In the genomic region with DNA sequence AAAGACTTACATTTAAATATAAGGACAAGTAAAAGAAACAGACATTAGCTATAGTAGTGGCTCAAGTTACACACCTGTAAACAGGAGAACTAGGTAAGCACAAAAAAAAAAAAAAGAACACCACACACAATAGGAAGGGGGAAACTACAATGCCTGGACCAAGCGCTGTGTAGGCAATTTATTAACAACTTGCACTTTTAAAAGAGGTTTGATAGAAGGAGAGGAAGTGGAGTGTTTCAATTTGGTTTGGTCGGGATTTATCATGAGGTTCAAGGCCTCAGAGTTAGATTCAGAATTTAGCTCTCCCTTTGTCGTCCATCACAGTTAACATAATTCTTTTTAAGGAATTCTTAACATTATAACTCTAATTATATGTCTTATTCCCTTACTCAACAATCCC, we compare ENCODE assay signal across 1 cellular context.
TF ChIP-seq lines count a peak whose summit lies in the region.

No MANE protein-coding gene starts in this region.

TF ChIP-seq in H1, 55 proteins besides CTCF, POLR2A, EP300 and RAD21:
- no peak for TF ChIP-seq HDAC6 (IDR thresholded peaks at IDR 0.05; ENCODE audit: low read depth, low read length)
- TF ChIP-seq, protein P1, sequence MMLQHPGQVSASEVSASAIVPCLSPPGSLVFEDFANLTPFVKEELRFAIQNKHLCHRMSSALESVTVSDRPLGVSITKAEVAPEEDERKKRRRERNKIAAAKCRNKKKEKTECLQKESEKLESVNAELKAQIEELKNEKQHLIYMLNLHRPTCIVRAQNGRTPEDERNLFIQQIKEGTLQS (IDR thresholded peaks at IDR 0.05; ENCODE audit: insufficient read depth, low read depth, low read length), result no peak
- TF ChIP-seq, protein P2, sequence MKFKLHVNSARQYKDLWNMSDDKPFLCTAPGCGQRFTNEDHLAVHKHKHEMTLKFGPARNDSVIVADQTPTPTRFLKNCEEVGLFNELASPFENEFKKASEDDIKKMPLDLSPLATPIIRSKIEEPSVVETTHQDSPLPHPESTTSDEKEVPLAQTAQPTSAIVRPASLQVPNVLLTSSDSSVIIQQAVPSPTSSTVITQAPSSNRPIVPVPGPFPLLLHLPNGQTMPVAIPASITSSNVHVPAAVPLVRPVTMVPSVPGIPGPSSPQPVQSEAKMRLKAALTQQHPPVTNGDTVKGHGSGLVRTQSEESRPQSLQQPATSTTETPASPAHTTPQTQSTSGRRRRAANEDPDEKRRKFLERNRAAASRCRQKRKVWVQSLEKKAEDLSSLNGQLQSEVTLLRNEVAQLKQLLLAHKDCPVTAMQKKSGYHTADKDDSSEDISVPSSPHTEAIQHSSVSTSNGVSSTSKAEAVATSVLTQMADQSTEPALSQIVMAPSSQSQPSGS (IDR thresholded peaks at IDR 0.05; ENCODE audit: low read length), result no peak
- no peak for TF ChIP-seq FOSL1 (IDR thresholded peaks at IDR 0.05; ENCODE audit: insufficient read depth, low read depth, low read length)
- TF ChIP-seq TCF12 (IDR thresholded peaks at IDR 0.05; ENCODE audit: low read depth, low read length), result no peak
- no peak for TF ChIP-seq NRF1 (IDR thresholded peaks at IDR 0.05; ENCODE audit: low read depth, low read length)
- no peak for TF ChIP-seq RXRA (IDR thresholded peaks at IDR 0.05; ENCODE audit: insufficient read depth, low read depth, low read length)
- no peak for TF ChIP-seq TBP (IDR thresholded peaks at IDR 0.05; ENCODE audit: low read depth, low read length)
- no peak for TF ChIP-seq SRF (IDR thresholded peaks at IDR 0.05; ENCODE audit: low read depth, low read length)
- TF ChIP-seq, protein P3, sequence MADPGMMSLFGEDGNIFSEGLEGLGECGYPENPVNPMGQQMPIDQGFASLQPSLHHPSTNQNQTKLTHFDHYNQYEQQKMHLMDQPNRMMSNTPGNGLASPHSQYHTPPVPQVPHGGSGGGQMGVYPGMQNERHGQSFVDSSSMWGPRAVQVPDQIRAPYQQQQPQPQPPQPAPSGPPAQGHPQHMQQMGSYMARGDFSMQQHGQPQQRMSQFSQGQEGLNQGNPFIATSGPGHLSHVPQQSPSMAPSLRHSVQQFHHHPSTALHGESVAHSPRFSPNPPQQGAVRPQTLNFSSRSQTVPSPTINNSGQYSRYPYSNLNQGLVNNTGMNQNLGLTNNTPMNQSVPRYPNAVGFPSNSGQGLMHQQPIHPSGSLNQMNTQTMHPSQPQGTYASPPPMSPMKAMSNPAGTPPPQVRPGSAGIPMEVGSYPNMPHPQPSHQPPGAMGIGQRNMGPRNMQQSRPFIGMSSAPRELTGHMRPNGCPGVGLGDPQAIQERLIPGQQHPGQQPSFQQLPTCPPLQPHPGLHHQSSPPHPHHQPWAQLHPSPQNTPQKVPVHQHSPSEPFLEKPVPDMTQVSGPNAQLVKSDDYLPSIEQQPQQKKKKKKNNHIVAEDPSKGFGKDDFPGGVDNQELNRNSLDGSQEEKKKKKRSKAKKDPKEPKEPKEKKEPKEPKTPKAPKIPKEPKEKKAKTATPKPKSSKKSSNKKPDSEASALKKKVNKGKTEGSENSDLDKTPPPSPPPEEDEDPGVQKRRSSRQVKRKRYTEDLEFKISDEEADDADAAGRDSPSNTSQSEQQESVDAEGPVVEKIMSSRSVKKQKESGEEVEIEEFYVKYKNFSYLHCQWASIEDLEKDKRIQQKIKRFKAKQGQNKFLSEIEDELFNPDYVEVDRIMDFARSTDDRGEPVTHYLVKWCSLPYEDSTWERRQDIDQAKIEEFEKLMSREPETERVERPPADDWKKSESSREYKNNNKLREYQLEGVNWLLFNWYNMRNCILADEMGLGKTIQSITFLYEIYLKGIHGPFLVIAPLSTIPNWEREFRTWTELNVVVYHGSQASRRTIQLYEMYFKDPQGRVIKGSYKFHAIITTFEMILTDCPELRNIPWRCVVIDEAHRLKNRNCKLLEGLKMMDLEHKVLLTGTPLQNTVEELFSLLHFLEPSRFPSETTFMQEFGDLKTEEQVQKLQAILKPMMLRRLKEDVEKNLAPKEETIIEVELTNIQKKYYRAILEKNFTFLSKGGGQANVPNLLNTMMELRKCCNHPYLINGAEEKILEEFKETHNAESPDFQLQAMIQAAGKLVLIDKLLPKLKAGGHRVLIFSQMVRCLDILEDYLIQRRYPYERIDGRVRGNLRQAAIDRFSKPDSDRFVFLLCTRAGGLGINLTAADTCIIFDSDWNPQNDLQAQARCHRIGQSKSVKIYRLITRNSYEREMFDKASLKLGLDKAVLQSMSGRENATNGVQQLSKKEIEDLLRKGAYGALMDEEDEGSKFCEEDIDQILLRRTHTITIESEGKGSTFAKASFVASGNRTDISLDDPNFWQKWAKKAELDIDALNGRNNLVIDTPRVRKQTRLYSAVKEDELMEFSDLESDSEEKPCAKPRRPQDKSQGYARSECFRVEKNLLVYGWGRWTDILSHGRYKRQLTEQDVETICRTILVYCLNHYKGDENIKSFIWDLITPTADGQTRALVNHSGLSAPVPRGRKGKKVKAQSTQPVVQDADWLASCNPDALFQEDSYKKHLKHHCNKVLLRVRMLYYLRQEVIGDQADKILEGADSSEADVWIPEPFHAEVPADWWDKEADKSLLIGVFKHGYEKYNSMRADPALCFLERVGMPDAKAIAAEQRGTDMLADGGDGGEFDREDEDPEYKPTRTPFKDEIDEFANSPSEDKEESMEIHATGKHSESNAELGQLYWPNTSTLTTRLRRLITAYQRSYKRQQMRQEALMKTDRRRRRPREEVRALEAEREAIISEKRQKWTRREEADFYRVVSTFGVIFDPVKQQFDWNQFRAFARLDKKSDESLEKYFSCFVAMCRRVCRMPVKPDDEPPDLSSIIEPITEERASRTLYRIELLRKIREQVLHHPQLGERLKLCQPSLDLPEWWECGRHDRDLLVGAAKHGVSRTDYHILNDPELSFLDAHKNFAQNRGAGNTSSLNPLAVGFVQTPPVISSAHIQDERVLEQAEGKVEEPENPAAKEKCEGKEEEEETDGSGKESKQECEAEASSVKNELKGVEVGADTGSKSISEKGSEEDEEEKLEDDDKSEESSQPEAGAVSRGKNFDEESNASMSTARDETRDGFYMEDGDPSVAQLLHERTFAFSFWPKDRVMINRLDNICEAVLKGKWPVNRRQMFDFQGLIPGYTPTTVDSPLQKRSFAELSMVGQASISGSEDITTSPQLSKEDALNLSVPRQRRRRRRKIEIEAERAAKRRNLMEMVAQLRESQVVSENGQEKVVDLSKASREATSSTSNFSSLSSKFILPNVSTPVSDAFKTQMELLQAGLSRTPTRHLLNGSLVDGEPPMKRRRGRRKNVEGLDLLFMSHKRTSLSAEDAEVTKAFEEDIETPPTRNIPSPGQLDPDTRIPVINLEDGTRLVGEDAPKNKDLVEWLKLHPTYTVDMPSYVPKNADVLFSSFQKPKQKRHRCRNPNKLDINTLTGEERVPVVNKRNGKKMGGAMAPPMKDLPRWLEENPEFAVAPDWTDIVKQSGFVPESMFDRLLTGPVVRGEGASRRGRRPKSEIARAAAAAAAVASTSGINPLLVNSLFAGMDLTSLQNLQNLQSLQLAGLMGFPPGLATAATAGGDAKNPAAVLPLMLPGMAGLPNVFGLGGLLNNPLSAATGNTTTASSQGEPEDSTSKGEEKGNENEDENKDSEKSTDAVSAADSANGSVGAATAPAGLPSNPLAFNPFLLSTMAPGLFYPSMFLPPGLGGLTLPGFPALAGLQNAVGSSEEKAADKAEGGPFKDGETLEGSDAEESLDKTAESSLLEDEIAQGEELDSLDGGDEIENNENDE (IDR thresholded peaks at IDR 0.05; ENCODE audit: insufficient replicate concordance, low read length), result no peak
- no peak for TF ChIP-seq SIRT6 (IDR thresholded peaks at IDR 0.05; ENCODE audit: low read length)
- TF ChIP-seq KDM4A (IDR thresholded peaks at IDR 0.05; ENCODE audit: low read depth, low read length, severe bottlenecking), result no peak
- TF ChIP-seq SP2 (IDR thresholded peaks at IDR 0.05; ENCODE audit: low read length), result no peak
- no peak for TF ChIP-seq CHD2 (IDR thresholded peaks at IDR 0.05; ENCODE audit: low read length)
